Comparison of ENCODE assay signal across 24 cellular contexts in the genomic region with DNA sequence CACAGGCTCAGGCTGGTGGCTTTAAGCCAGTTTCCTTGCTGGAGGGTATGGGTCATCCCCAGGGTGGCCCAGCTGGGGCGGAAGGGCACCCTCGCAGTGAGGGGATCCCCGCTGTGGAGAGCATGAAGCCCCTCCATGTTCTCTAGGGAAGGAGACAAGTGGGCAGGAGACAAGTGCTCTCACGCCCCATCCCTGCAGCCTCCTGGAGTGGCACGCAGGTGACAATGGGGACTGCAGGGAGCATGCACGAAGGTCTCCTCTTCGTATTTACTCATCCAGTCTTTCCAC.
A peak's percentile ranks its signal among the peaks of the same experiment; 100 is the strongest.
DNase-seq lines count a peak whose midpoint lies in the region; ATAC-seq and TF ChIP-seq lines count a peak whose summit lies in the region.
"Had no signal": no experiment of that assay in that cellular context is flagged by ENCODE, and none has a peak within 500 bp of the region (broad histone marks: within the 10 kb centered on the region; RNA-seq: fewer than 3 reads in every experiment).

No MANE protein-coding gene starts in this region.

- H3K27ac ChIP-seq in HEK293 (ENCODE audit: extremely low read depth, low read depth, low read length) (peak overlapping the region; percentile 63; the same call in 1 of the 2 replicates), colonic mucosa (no peak overlapping the region)
- H3K27ac ChIP-seq: 22Rv1 had no signal

- POLR2A ChIA-PET in HEK293 (lab: Yijun Ruan, JAX): interaction anchor here (1.3 kb wide), 1 partner anchor 84 kb away, joined by 5 read pairs; the partner anchor contains the start of genes DDX31 and GTF3C4

- H3K9me3 ChIP-seq in HEK293 (ENCODE audit: control insufficient read depth, insufficient read depth, low read depth, low read length) (no peaks in the 10 kb centered on the region), colonic mucosa (no peaks in the 10 kb centered on the region)
- H3K9me3 ChIP-seq: MG63 had no signal

- DNase-seq in NCI-H1092 treated with DMSO at 0.1 percent for 48 hours (lab: John Stamatoyannopoulos, UW) (peak; percentile 46), NCI-H1092 (lab: John Stamatoyannopoulos, UW) (no peak), sciatic nerve (ENCODE audit: low spot score) (no peak), GM13977 (ENCODE audit: low spot score) (no peak), colonic mucosa (no peak)
- no peak for DNase-seq in stimulated activated CD4-positive, alpha-beta T cell treated with anti-CD3 and anti-CD28 coated beads, Interleukin-4, amount 100 ng/mL, for 24 hours
- DNase-seq: ACHN, Calu3, GF-D8, IMR-90, KG1, NCI-H1436, NCI-H187, NCI-H2081 treated with DMSO at 0.1 percent for 48 hours, NCI-H2171, NCI-H446, NCI-H524 treated with DMSO at 0.1 percent for 48 hours, NCI-H774, PC-3 had no signal

- ATAC-seq in esophagus mucosa: peak; percentile 29
- ATAC-seq in sciatic nerve: peak; percentile 20
- ATAC-seq: HCT116, PC-3 had no signal

- H3K4me1 ChIP-seq in HEK293 (ENCODE audit: control insufficient read depth, insufficient read depth, low read length) (peaks cover 7% of the 10 kb centered on the region), colonic mucosa (no peaks in the 10 kb centered on the region)

- H3K36me3 ChIP-seq in HEK293 (ENCODE audit: control insufficient read depth in 2 of 2, insufficient read depth in 1 of 2, low read length in 2 of 2) (no peaks in the 10 kb centered on the region), colonic mucosa (no peaks in the 10 kb centered on the region)
- H3K36me3 ChIP-seq: MG63 had no signal

- CTCF ChIA-PET in HEK293 (lab: Yijun Ruan, JAX): no interaction called here

- no peak for TF ChIP-seq CTCF in HEK293 (tag by site-specific recombination; IDR thresholded peaks at IDR 0.05)
- TF ChIP-seq CTCF in GM13977 (IDR thresholded peaks at IDR 0.05; ENCODE audit: extremely low read depth, insufficient read depth, missing control alignments): no peak
- TF ChIP-seq CTCF in colonic mucosa (IDR thresholded peaks at IDR 0.05): no peak

- intact Hi-C loops in sciatic nerve (cut with DNase I): no loop called here
- intact Hi-C loops in colonic mucosa (cut with DNase I): no loop called here

- no peak overlapping the region for H3K9ac ChIP-seq in colonic mucosa (ENCODE audit: low read depth in 2 of 2, low read length in 2 of 2)

- in situ Hi-C loops in GM13977 (cut with MboI; ENCODE audit: low pct_unique_long_range_greater_than_20kb, low sequenced_read_pairs, unreplicated experiment): no loop called here

- no peaks in the 10 kb centered on the region for H3K27me3 ChIP-seq in colonic mucosa
- H3K27me3 ChIP-seq: MG63 had no signal

- H3K4me3 ChIP-seq in HEK293 (ENCODE audit: low read depth, low read length) (no peak overlapping the region), colonic mucosa (no peak overlapping the region)
- H3K4me3 ChIP-seq: MG63 had no signal

TF ChIP-seq in HEK293, 187 proteins besides CTCF, POLR2A, EP300 and RAD21:
- TF ChIP-seq ZNF558 (tag by site-specific recombination; IDR thresholded peaks at IDR 0.05) (no peak), ZNF837 (tag by site-specific recombination; IDR thresholded peaks at IDR 0.05) (no peak), ZBTB21 (tag by site-specific recombination; IDR thresholded peaks at IDR 0.05) (no peak), ZNF514 (tag by site-specific recombination; IDR thresholded peaks at IDR 0.05) (no peak), ZNF600 (tag by site-specific recombination; IDR thresholded peaks at IDR 0.05) (no peak), ZBTB48 (tag by site-specific recombination; IDR thresholded peaks at IDR 0.05) (no peak), ZNF76 (tag by site-specific recombination; IDR thresholded peaks at IDR 0.05; ENCODE audit: borderline replicate concordance, low read depth) (no peak), KLF1 (tag by site-specific recombination; IDR thresholded peaks at IDR 0.05) (no peak), ZNF776 (tag by site-specific recombination; IDR thresholded peaks at IDR 0.05; ENCODE audit: borderline replicate concordance) (no peak), ZNF433 (tag by site-specific recombination; IDR thresholded peaks at IDR 0.05; ENCODE audit: low read depth) (no peak), ZNF623 (tag by site-specific recombination; IDR thresholded peaks at IDR 0.05) (no peak), ZNF274 (IDR thresholded peaks at IDR 0.05; ENCODE audit: low read length) (no peak), ZNF274 (tag by site-specific recombination; IDR thresholded peaks at IDR 0.05; ENCODE audit: borderline replicate concordance) (no peak)
- TF ChIP-seq, protein P1, sequence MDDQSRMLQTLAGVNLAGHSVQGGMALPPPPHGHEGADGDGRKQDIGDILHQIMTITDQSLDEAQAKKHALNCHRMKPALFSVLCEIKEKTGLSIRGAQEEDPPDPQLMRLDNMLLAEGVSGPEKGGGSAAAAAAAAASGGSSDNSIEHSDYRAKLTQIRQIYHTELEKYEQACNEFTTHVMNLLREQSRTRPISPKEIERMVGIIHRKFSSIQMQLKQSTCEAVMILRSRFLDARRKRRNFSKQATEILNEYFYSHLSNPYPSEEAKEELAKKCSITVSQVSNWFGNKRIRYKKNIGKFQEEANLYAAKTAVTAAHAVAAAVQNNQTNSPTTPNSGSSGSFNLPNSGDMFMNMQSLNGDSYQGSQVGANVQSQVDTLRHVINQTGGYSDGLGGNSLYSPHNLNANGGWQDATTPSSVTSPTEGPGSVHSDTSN (CRISPR knock-in tag; IDR thresholded peaks at IDR 0.05): no peak
